In genomic region chr1:18954270-18955071, GRCh38 we compare ENCODE assay signal across 1 cellular context.
TF ChIP-seq lines count a peak whose summit lies in the region.

No MANE protein-coding gene starts in this region.

TF ChIP-seq in endothelial cell of umbilical vein, 7 proteins besides CTCF, POLR2A, EP300 and RAD21 (continued from another document):
- TF ChIP-seq MAX (IDR thresholded peaks at IDR 0.05; ENCODE audit: insufficient read depth, insufficient read length) (no peak), GATA2 (IDR thresholded peaks at IDR 0.05; ENCODE audit: insufficient read depth, insufficient read length, low read depth, low read length) (no peak), POLR2AphosphoS5 (IDR thresholded peaks at IDR 0.05; ENCODE audit: insufficient read depth, low read depth, low read length) (no peak), FOS (IDR thresholded peaks at IDR 0.05; ENCODE audit: borderline replicate concordance, insufficient read depth, low read length) (no peak), JUN (IDR thresholded peaks at IDR 0.05; ENCODE audit: borderline replicate concordance, insufficient read depth, insufficient read length, low read depth) (no peak)
